13 cellular contexts compared by ENCODE assay signal in the genomic region with DNA sequence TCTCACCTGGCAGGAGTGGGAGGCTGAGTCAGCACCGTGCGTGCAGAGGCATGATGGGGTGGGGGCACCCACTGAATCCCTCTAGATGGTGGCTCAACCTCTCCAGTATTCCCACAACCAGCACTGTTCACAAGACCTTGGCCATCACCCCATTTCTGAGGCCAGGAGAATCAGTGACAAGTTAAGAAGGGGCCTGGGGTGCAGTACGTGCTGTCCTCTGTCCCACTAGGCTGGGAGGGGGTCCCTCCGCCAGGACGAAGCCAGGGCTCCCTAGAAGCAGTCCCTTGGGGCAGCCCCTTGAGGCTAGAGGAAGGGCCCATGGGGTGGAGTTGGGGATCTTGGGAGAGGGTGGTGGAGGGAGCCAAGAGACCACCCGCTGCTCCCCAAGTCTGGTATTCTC. TPM values are rescaled to one million over a fixed set of nuclear protein-coding genes. Genes with fewer than 3 reads are reported as not detected.
"Had no signal": no experiment of that assay in that cellular context is flagged by ENCODE, and none has a peak within 500 bp of the region (broad histone marks: within the 10 kb centered on the region; RNA-seq: fewer than 3 reads in every experiment).

No MANE protein-coding gene starts in this region.

- H3K27ac ChIP-seq: ovary, tibial nerve had no signal

- FAIRE-seq: small intestine, TTC549 had no signal

- H3K4me3 ChIP-seq: ovary, tibial nerve had no signal

- ATAC-seq: effector memory CD8-positive, alpha-beta T cell had no signal

- H3K4me3 Mint-ChIP-seq: effector memory CD8-positive, alpha-beta T cell; nephron progenitor cell had no signal

- H3K9me3 ChIP-seq: ovary, tibial nerve had no signal

- H3K27ac Mint-ChIP-seq: effector memory CD8-positive, alpha-beta T cell; nephron progenitor cell had no signal

- H3K36me3 ChIP-seq: ovary, tibial nerve had no signal

- H3K27me3 ChIP-seq: ovary, tibial nerve had no signal

- H3K9me3 Mint-ChIP-seq: effector memory CD8-positive, alpha-beta T cell; nephron progenitor cell had no signal

- DNase-seq: activated CD4-positive, alpha-beta T cell treated with anti-CD3 and anti-CD28 coated beads, Interleukin-2, amount 50 U/mL, for 4 hours; activated naive CD4-positive, alpha-beta T cell treated with Interleukin-2 at 50 U/mL for 16 hours; central memory CD4-positive, alpha-beta T cell; cortex of kidney; effector memory CD8-positive, alpha-beta T cell; erythroblast; small intestine; T-helper 2 cell had no signal

- H3K4me1 ChIP-seq: tibial nerve had no signal

RNA-seq across cellular contexts. Expression of gene MYL3, which starts 4.8 kb away (rescaled TPM):
- total RNA-seq: glomerular endothelial cell had no signal

RNA-seq across cellular contexts. Expression of gene PTH1R, which starts 19.1 kb away (rescaled TPM):
- total RNA-seq: glomerular endothelial cell had no signal
